1 cellular context compared by ENCODE assay signal in the genomic region with DNA sequence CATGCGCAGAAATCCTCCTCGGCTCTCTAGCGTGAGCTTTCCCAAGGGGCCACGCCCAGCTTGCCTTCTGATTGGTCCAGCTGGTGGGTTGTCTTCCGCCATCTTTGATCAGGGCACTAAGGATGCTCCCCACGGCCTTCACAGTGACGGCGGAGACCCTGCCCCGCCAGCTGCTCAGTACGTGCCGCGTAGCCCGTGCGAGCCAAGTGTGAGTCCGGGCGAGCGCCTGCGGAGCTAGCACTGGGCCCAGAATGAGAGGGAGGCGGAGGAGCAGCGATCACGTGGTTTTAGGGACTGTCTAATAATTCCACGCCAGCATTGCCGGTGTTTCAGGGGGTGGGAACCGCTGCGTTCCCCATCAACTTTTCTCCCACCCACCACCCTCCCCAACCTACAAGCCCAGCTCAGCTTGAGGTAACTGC.
A peak's percentile ranks its signal among the peaks of the same experiment; 100 is the strongest.
TF ChIP-seq lines count a peak whose summit lies in the region.

No MANE protein-coding gene starts in this region.

TF ChIP-seq in K562, 482 proteins besides CTCF, POLR2A, EP300 and RAD21 (continued from another document and continues in another):
- TF ChIP-seq, protein P1, sequence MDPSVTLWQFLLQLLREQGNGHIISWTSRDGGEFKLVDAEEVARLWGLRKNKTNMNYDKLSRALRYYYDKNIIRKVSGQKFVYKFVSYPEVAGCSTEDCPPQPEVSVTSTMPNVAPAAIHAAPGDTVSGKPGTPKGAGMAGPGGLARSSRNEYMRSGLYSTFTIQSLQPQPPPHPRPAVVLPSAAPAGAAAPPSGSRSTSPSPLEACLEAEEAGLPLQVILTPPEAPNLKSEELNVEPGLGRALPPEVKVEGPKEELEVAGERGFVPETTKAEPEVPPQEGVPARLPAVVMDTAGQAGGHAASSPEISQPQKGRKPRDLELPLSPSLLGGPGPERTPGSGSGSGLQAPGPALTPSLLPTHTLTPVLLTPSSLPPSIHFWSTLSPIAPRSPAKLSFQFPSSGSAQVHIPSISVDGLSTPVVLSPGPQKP (CRISPR knock-in tag; IDR thresholded peaks at IDR 0.05), result no peak
- TF ChIP-seq ZNF121 (CRISPR knock-in tag; conservative IDR thresholded peaks at IDR 0.05) (no peak), BMI1 (IDR thresholded peaks at IDR 0.05; ENCODE audit: low read length) (no peak), TEAD1 (CRISPR knock-in tag; IDR thresholded peaks at IDR 0.05) (no peak), MED1 (CRISPR knock-in tag; IDR thresholded peaks at IDR 0.05; ENCODE audit: borderline replicate concordance) (no peak), HDAC1 (IDR thresholded peaks at IDR 0.05) (peak in 1 of 2 experiments; percentile 41; a peak in 1 of 4 replicates), CBX2 (IDR thresholded peaks at IDR 0.05; ENCODE audit: insufficient read depth, low read length, poor library complexity, severe bottlenecking) (no peak), ARNT (IDR thresholded peaks at IDR 0.05) (peak in 1 of 2 experiments; percentile 78; a peak in 1 of 4 replicates), CEBPB (tag; IDR thresholded peaks at IDR 0.05) (no peak), TCF7L2 (IDR thresholded peaks at IDR 0.05; ENCODE audit: low read depth, low read length) (no peak), ZNF668 (CRISPR knock-in tag; IDR thresholded peaks at IDR 0.05) (no peak), NFE2 (IDR thresholded peaks at IDR 0.05; ENCODE audit: low read depth) (no peak), U2AF1 (optimal IDR thresholded peaks at IDR 0.05; ENCODE audit: low read depth, low read length) (no peak), HIVEP1 (CRISPR knock-in tag; IDR thresholded peaks at IDR 0.05) (no peak), SAP30 (IDR thresholded peaks at IDR 0.05; ENCODE audit: borderline replicate concordance, insufficient read depth, low read depth, low read length, poor library complexity, severe bottlenecking) (no peak), ZNF224 (CRISPR knock-in tag; IDR thresholded peaks at IDR 0.05) (no peak), ZNF3 (CRISPR knock-in tag; IDR thresholded peaks at IDR 0.05) (no peak), MYNN (IDR thresholded peaks at IDR 0.05) (peak; percentile 60; the same call in 1 of the 2 replicates), MYNN (CRISPR knock-in tag; IDR thresholded peaks at IDR 0.05) (no peak), CBFA2T3 (IDR thresholded peaks at IDR 0.05) (0 out of 2 replicates have a peak, but pooled peaks have one; percentile 8), HDAC2 (IDR thresholded peaks at IDR 0.05) (no peak), SMARCC2 (IDR thresholded peaks at IDR 0.05; ENCODE audit: low read depth) (no peak), SMARCA5 (IDR thresholded peaks at IDR 0.05) (no peak), RCOR1 (IDR thresholded peaks at IDR 0.05; ENCODE audit: borderline replicate concordance in 1 of 2, low read depth in 2 of 2, low read length in 2 of 2) (peak in 1 of 2 experiments; percentile 78; a peak in 2 of 4 replicates), ETV6 (IDR thresholded peaks at IDR 0.05; ENCODE audit: borderline replicate concordance in 1 of 2, low read depth in 2 of 2, low read length in 1 of 2) (no peak), ETV6 (CRISPR knock-in tag; IDR thresholded peaks at IDR 0.05; ENCODE audit: borderline replicate concordance) (no peak), RFX1 (IDR thresholded peaks at IDR 0.05) (no peak), ZNF347 (CRISPR knock-in tag; IDR thresholded peaks at IDR 0.05; ENCODE audit: low read depth) (no peak), ZKSCAN1 (IDR thresholded peaks at IDR 0.05; ENCODE audit: low read depth, low read length) (no peak), ZNF143 (CRISPR knock-in tag; IDR thresholded peaks at IDR 0.05) (no peak), ZNF75A (CRISPR knock-in tag; IDR thresholded peaks at IDR 0.05) (no peak), PTTG1 (tag; IDR thresholded peaks at IDR 0.05; ENCODE audit: low read depth) (no peak), NFXL1 (CRISPR knock-in tag; IDR thresholded peaks at IDR 0.05) (no peak), SREBF1 (IDR thresholded peaks at IDR 0.05; ENCODE audit: borderline replicate concordance, low read depth, low read length) (no peak), PCBP1 (IDR thresholded peaks at IDR 0.05; ENCODE audit: low read depth, low read length, poor library complexity, severe bottlenecking) (no peak), TRIM24 (IDR thresholded peaks at IDR 0.05) (no peak), MCM2 (IDR thresholded peaks at IDR 0.05; ENCODE audit: low read depth) (no peak), CAMTA2 (CRISPR knock-in tag; conservative IDR thresholded peaks at IDR 0.05) (no peak)
- TF ChIP-seq, protein P2, sequence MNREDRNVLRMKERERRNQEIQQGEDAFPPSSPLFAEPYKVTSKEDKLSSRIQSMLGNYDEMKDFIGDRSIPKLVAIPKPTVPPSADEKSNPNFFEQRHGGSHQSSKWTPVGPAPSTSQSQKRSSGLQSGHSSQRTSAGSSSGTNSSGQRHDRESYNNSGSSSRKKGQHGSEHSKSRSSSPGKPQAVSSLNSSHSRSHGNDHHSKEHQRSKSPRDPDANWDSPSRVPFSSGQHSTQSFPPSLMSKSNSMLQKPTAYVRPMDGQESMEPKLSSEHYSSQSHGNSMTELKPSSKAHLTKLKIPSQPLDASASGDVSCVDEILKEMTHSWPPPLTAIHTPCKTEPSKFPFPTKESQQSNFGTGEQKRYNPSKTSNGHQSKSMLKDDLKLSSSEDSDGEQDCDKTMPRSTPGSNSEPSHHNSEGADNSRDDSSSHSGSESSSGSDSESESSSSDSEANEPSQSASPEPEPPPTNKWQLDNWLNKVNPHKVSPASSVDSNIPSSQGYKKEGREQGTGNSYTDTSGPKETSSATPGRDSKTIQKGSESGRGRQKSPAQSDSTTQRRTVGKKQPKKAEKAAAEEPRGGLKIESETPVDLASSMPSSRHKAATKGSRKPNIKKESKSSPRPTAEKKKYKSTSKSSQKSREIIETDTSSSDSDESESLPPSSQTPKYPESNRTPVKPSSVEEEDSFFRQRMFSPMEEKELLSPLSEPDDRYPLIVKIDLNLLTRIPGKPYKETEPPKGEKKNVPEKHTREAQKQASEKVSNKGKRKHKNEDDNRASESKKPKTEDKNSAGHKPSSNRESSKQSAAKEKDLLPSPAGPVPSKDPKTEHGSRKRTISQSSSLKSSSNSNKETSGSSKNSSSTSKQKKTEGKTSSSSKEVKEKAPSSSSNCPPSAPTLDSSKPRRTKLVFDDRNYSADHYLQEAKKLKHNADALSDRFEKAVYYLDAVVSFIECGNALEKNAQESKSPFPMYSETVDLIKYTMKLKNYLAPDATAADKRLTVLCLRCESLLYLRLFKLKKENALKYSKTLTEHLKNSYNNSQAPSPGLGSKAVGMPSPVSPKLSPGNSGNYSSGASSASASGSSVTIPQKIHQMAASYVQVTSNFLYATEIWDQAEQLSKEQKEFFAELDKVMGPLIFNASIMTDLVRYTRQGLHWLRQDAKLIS (CRISPR knock-in tag; IDR thresholded peaks at IDR 0.05), result peak; percentile 39; the same call in 1 of the 2 replicates
- TF ChIP-seq, protein P3, sequence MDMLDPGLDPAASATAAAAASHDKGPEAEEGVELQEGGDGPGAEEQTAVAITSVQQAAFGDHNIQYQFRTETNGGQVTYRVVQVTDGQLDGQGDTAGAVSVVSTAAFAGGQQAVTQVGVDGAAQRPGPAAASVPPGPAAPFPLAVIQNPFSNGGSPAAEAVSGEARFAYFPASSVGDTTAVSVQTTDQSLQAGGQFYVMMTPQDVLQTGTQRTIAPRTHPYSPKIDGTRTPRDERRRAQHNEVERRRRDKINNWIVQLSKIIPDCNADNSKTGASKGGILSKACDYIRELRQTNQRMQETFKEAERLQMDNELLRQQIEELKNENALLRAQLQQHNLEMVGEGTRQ (CRISPR knock-in tag; IDR thresholded peaks at IDR 0.05), result peak; percentile 92
- TF ChIP-seq, protein P4, sequence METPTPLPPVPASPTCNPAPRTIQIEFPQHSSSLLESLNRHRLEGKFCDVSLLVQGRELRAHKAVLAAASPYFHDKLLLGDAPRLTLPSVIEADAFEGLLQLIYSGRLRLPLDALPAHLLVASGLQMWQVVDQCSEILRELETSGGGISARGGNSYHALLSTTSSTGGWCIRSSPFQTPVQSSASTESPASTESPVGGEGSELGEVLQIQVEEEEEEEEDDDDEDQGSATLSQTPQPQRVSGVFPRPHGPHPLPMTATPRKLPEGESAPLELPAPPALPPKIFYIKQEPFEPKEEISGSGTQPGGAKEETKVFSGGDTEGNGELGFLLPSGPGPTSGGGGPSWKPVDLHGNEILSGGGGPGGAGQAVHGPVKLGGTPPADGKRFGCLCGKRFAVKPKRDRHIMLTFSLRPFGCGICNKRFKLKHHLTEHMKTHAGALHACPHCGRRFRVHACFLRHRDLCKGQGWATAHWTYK (CRISPR knock-in tag; IDR thresholded peaks at IDR 0.05), result no peak
- TF ChIP-seq, protein P5, sequence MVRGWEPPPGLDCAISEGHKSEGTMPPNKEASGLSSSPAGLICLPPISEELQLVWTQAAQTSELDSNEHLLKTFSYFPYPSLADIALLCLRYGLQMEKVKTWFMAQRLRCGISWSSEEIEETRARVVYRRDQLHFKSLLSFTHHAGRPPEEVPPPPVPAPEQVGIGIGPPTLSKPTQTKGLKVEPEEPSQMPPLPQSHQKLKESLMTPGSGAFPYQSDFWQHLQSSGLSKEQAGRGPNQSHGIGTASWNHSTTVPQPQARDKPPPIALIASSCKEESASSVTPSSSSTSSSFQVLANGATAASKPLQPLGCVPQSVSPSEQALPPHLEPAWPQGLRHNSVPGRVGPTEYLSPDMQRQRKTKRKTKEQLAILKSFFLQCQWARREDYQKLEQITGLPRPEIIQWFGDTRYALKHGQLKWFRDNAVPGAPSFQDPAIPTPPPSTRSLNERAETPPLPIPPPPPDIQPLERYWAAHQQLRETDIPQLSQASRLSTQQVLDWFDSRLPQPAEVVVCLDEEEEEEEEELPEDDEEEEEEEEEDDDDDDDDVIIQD (CRISPR knock-in tag; IDR thresholded peaks at IDR 0.05), result no peak
- TF ChIP-seq, protein P6, sequence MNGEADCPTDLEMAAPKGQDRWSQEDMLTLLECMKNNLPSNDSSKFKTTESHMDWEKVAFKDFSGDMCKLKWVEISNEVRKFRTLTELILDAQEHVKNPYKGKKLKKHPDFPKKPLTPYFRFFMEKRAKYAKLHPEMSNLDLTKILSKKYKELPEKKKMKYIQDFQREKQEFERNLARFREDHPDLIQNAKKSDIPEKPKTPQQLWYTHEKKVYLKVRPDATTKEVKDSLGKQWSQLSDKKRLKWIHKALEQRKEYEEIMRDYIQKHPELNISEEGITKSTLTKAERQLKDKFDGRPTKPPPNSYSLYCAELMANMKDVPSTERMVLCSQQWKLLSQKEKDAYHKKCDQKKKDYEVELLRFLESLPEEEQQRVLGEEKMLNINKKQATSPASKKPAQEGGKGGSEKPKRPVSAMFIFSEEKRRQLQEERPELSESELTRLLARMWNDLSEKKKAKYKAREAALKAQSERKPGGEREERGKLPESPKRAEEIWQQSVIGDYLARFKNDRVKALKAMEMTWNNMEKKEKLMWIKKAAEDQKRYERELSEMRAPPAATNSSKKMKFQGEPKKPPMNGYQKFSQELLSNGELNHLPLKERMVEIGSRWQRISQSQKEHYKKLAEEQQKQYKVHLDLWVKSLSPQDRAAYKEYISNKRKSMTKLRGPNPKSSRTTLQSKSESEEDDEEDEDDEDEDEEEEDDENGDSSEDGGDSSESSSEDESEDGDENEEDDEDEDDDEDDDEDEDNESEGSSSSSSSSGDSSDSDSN (IDR thresholded peaks at IDR 0.05; ENCODE audit: borderline replicate concordance in 1 of 2, low read depth in 2 of 2, low read length in 2 of 2), result peak; percentile 66 to 78; a peak in 3 of 4 replicates
- TF ChIP-seq, protein P7, sequence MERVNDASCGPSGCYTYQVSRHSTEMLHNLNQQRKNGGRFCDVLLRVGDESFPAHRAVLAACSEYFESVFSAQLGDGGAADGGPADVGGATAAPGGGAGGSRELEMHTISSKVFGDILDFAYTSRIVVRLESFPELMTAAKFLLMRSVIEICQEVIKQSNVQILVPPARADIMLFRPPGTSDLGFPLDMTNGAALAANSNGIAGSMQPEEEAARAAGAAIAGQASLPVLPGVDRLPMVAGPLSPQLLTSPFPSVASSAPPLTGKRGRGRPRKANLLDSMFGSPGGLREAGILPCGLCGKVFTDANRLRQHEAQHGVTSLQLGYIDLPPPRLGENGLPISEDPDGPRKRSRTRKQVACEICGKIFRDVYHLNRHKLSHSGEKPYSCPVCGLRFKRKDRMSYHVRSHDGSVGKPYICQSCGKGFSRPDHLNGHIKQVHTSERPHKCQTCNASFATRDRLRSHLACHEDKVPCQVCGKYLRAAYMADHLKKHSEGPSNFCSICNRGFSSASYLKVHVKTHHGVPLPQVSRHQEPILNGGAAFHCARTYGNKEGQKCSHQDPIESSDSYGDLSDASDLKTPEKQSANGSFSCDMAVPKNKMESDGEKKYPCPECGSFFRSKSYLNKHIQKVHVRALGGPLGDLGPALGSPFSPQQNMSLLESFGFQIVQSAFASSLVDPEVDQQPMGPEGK (CRISPR knock-in tag; IDR thresholded peaks at IDR 0.05; ENCODE audit: borderline replicate concordance), result no peak
- TF ChIP-seq, protein P8, sequence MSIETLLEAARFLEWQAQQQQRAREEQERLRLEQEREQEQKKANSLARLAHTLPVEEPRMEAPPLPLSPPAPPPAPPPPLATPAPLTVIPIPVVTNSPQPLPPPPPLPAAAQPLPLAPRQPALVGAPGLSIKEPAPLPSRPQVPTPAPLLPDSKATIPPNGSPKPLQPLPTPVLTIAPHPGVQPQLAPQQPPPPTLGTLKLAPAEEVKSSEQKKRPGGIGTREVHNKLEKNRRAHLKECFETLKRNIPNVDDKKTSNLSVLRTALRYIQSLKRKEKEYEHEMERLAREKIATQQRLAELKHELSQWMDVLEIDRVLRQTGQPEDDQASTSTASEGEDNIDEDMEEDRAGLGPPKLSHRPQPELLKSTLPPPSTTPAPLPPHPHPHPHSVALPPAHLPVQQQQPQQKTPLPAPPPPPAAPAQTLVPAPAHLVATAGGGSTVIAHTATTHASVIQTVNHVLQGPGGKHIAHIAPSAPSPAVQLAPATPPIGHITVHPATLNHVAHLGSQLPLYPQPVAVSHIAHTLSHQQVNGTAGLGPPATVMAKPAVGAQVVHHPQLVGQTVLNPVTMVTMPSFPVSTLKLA (conservative IDR thresholded peaks at IDR 0.05), result peak; percentile 83 to 88
- TF ChIP-seq, protein P9, sequence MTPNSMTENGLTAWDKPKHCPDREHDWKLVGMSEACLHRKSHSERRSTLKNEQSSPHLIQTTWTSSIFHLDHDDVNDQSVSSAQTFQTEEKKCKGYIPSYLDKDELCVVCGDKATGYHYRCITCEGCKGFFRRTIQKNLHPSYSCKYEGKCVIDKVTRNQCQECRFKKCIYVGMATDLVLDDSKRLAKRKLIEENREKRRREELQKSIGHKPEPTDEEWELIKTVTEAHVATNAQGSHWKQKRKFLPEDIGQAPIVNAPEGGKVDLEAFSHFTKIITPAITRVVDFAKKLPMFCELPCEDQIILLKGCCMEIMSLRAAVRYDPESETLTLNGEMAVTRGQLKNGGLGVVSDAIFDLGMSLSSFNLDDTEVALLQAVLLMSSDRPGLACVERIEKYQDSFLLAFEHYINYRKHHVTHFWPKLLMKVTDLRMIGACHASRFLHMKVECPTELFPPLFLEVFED (CRISPR knock-in tag; conservative IDR thresholded peaks at IDR 0.05), result no peak
- TF ChIP-seq, protein P10, sequence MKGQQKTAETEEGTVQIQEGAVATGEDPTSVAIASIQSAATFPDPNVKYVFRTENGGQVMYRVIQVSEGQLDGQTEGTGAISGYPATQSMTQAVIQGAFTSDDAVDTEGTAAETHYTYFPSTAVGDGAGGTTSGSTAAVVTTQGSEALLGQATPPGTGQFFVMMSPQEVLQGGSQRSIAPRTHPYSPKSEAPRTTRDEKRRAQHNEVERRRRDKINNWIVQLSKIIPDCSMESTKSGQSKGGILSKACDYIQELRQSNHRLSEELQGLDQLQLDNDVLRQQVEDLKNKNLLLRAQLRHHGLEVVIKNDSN (CRISPR knock-in tag; IDR thresholded peaks at IDR 0.05), result peak; percentile 94
- TF ChIP-seq, protein P11, sequence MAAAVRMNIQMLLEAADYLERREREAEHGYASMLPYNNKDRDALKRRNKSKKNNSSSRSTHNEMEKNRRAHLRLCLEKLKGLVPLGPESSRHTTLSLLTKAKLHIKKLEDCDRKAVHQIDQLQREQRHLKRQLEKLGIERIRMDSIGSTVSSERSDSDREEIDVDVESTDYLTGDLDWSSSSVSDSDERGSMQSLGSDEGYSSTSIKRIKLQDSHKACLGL (CRISPR knock-in tag; IDR thresholded peaks at IDR 0.05; ENCODE audit: borderline replicate concordance, poor library complexity, severe bottlenecking), result no peak
